Comparison of ENCODE assay signal across 28 cellular contexts in the genomic region with DNA sequence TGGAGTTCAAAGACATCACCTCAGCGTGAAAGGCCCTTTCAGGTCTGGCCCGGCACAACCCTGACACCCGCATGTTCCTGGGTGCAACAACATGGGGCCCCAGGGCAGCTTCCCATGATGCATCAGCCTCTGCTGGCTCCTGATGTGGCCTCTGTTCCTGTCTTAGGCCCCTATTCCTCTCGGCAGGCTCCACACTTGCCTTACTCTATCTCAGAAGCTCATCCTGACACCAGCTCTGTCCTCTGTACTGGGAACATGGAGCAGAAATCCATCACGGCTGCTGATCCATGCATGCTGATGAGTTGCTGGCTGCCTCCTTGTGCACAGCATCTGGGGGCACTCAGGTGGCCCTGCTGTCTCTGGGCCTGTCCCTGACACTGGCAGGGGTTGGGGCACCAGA.
"Had no signal": no experiment of that assay in that cellular context is flagged by ENCODE, and none has a peak within 500 bp of the region (broad histone marks: within the 10 kb centered on the region; RNA-seq: fewer than 3 reads in every experiment).

No MANE protein-coding gene starts in this region.

- H3K9me3 ChIP-seq: left lung, right lobe of liver, stomach, suprapubic skin had no signal

- H3K27me3 Mint-ChIP-seq: activated CD4-positive, alpha-beta memory T cell treated with anti-CD3 and anti-CD28 coated beads for 36 hours; brain; natural killer cell treated with Interleukin-12 subunit alpha and Interleukin-12 subunit beta and Interleukin-15 and Interleukin-18, amount 100 ng/mL, for 72 hours; T-helper 17 cell; type B pancreatic cell had no signal

- H3K36me3 Mint-ChIP-seq: brain; natural killer cell treated with Interleukin-12 subunit alpha and Interleukin-12 subunit beta and Interleukin-15 and Interleukin-18, amount 100 ng/mL, for 72 hours; type B pancreatic cell had no signal

- H3K36me3 ChIP-seq: right lobe of liver had no signal

- H3K27me3 ChIP-seq: foreskin keratinocyte, hepatocyte, left lung, right lobe of liver, stomach, suprapubic skin had no signal

- H3K9me3 Mint-ChIP-seq: activated CD4-positive, alpha-beta memory T cell treated with anti-CD3 and anti-CD28 coated beads for 36 hours; activated T-cell treated with anti-CD3 and anti-CD28 coated beads, Interleukin-2, amount 50 U/mL, for 4 hours; activated T-helper 2 cell treated with anti-CD3 and anti-CD28 coated beads, Interferon-gamma antibody, Interleukin-2, Interleukin-4, amounts not matched to agents 10 μg/mL and 5 μg/mL and 100 μg/mL, durations not matched to agents 14 hours and 24 hours and 36 hours; brain; dendritic cell treated with granulocyte-macrophage colony-stimulating factor and Interleukin-4, amounts not matched to agents 40 ng/mL and 50 ng/mL, for 4 days; immature natural killer cell; natural killer cell treated with Interleukin-12 subunit alpha and Interleukin-12 subunit beta and Interleukin-15 and Interleukin-18, amount 100 ng/mL, for 72 hours; stimulated activated effector memory CD8-positive, alpha-beta T cell treated with anti-CD3 and anti-CD28 coated beads, Interleukin-12 subunit alpha, Interleukin-12 subunit beta, amount 100 ng/mL, for 72 hours; type B pancreatic cell had no signal

- H3K27ac ChIP-seq: foreskin keratinocyte, hepatocyte, left lung, parathyroid adenoma, right lobe of liver, SK-N-MC, stomach, suprapubic skin had no signal

- H3K9ac ChIP-seq: parathyroid adenoma had no signal

- H3K79me2 ChIP-seq: hepatocyte, parathyroid adenoma had no signal

- ATAC-seq: activated T-cell treated with anti-CD3 and anti-CD28 coated beads, Interleukin-2, amount 50 U/mL, for 4 hours; left lung; natural killer cell treated with Interleukin-12 subunit alpha and Interleukin-12 subunit beta and Interleukin-15 and Interleukin-18, amount 100 ng/mL, for 72 hours; right lobe of liver; stimulated activated effector memory CD8-positive, alpha-beta T cell treated with anti-CD3 and anti-CD28 coated beads, Interleukin-12 subunit alpha, Interleukin-12 subunit beta, amount 100 ng/mL, for 72 hours; T-helper 17 cell had no signal

- H3K4me2 ChIP-seq: hepatocyte had no signal

- H3K4me3 ChIP-seq: hepatocyte, left lung, right lobe of liver, SK-N-MC, stomach, suprapubic skin had no signal

- DNase-seq: activated CD4-positive, alpha-beta memory T cell treated with anti-CD3 and anti-CD28 coated beads for 36 hours; activated CD4-positive, alpha-beta T cell treated with anti-CD3 and anti-CD28 coated beads for 4 hours; activated CD4-positive, CD25-positive, alpha-beta regulatory T cell; activated naive CD4-positive, alpha-beta T cell treated with anti-CD3 and anti-CD28 coated beads, Interleukin-2, amount 50 U/mL, for 16 hours; activated T-cell treated with anti-CD3 and anti-CD28 coated beads, Interleukin-2, amount 50 U/mL, for 4 hours; caudate nucleus; effector CD8-positive, alpha-beta T cell; foreskin keratinocyte; immature natural killer cell; kidney glomerular epithelial cell; left lung; midbrain; small intestine; stimulated activated CD4-positive, alpha-beta T cell treated with anti-CD3 and anti-CD28 coated beads, Interleukin-2, amount 100 ng/mL, for 24 hours; stomach; SW 1271; T-helper 17 cell had no signal

- H3K4me3 Mint-ChIP-seq: activated CD4-positive, alpha-beta memory T cell treated with anti-CD3 and anti-CD28 coated beads for 36 hours; activated T-cell treated with anti-CD3 and anti-CD28 coated beads, Interleukin-2, amount 50 U/mL, for 4 hours; brain; dendritic cell treated with granulocyte-macrophage colony-stimulating factor and Interleukin-4, amounts not matched to agents 40 ng/mL and 50 ng/mL, for 4 days; immature natural killer cell; natural killer cell treated with Interleukin-12 subunit alpha and Interleukin-12 subunit beta and Interleukin-15 and Interleukin-18, amount 100 ng/mL, for 72 hours; stimulated activated effector memory CD8-positive, alpha-beta T cell treated with anti-CD3 and anti-CD28 coated beads, Interleukin-12 subunit alpha, Interleukin-12 subunit beta, amount 100 ng/mL, for 72 hours; T-helper 17 cell; type B pancreatic cell had no signal

- H2AFZ ChIP-seq: hepatocyte, parathyroid adenoma had no signal

- H3K27ac Mint-ChIP-seq: activated CD4-positive, alpha-beta memory T cell treated with anti-CD3 and anti-CD28 coated beads for 36 hours; activated T-helper 2 cell treated with anti-CD3 and anti-CD28 coated beads, Interferon-gamma antibody, Interleukin-2, Interleukin-4, amounts not matched to agents 10 μg/mL and 5 μg/mL and 100 μg/mL, durations not matched to agents 14 hours and 24 hours and 36 hours; dendritic cell treated with granulocyte-macrophage colony-stimulating factor and Interleukin-4, amounts not matched to agents 40 ng/mL and 50 ng/mL, for 4 days; natural killer cell treated with Interleukin-12 subunit alpha and Interleukin-12 subunit beta and Interleukin-15 and Interleukin-18, amount 100 ng/mL, for 72 hours; stimulated activated effector memory CD8-positive, alpha-beta T cell treated with anti-CD3 and anti-CD28 coated beads, Interleukin-12 subunit alpha, Interleukin-12 subunit beta, amount 100 ng/mL, for 72 hours; T-helper 17 cell; type B pancreatic cell had no signal

- H3K4me1 ChIP-seq: parathyroid adenoma, right lobe of liver had no signal
